ENCODE assay signal across 19 cellular contexts in the genomic region with DNA sequence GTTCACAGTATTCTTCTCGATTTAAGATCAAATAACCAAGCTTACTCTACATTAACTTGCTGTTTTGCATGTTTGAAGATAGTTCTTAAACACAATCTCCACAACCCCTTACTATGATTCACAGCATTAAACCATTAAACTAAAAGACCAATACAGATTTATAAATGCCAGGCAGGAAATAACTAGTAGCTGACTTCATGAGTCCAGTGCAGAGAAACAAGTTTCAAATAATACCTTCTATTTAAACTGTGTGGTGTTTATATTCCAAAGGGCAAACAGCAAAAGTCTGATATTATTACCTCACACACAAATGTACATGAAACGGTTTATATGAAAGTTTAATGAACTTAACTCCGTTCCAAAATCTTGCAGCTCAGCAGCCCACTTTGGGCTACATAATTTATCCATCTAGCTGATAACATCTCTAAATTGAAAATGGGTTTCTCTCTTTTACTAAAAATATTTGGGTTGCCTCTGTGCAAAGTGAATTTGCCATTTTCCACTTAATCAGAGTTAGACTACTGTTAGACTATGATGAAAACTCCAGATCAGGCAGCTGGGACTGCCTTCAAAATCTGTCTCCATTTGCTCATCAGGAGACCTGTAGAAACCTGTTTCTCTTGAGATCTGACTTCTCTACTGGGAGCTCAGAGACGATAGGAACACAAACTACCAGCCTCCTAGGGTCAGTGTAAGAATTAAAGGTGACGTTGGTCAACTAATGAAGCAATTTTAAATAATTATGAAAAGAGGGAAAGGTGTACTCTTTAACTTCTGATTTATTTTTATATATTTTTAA.
"Had no signal": no experiment of that assay in that cellular context is flagged by ENCODE, and none has a peak within 500 bp of the region (broad histone marks: within the 10 kb centered on the region; RNA-seq: fewer than 3 reads in every experiment).

No MANE protein-coding gene starts in this region.

- H3K36me3 ChIP-seq: esophagus muscularis mucosa, left ventricle myocardium inferior, ovary, sigmoid colon had no signal

- H3K27ac ChIP-seq: coronary artery, esophagus muscularis mucosa, left ventricle myocardium inferior, ovary, sigmoid colon had no signal

- H3K27ac Mint-ChIP-seq: activated CD4-positive, alpha-beta memory T cell treated with anti-CD3 and anti-CD28 coated beads, Interleukin-2, amount 10 ng/mL, durations not matched to agents 7 days and 5 days; activated naive CD4-positive, alpha-beta T cell treated with anti-CD3 and anti-CD28 coated beads for 36 hours; activated naive CD8-positive, alpha-beta T cell treated with anti-CD3 and anti-CD28 coated beads, Interleukin-2, amount 50 U/mL, for 24 hours; activated T-cell treated with anti-CD3 and anti-CD28 coated beads, Interleukin-2, amount 50 U/mL, for 24 hours; natural killer cell; T-cell had no signal

- ATAC-seq: activated naive CD8-positive, alpha-beta T cell treated with anti-CD3 and anti-CD28 coated beads, Interleukin-2, amount 50 U/mL, for 24 hours; natural killer cell; T-cell had no signal

- H3K4me3 ChIP-seq: coronary artery, esophagus muscularis mucosa, left ventricle myocardium inferior, ovary, sigmoid colon had no signal

- H3K4me3 Mint-ChIP-seq: activated CD4-positive, alpha-beta memory T cell treated with anti-CD3 and anti-CD28 coated beads, Interleukin-2, amount 10 ng/mL, durations not matched to agents 7 days and 5 days; activated naive CD4-positive, alpha-beta T cell treated with anti-CD3 and anti-CD28 coated beads for 36 hours; activated naive CD8-positive, alpha-beta T cell treated with anti-CD3 and anti-CD28 coated beads, Interleukin-2, amount 50 U/mL, for 24 hours; activated T-cell treated with anti-CD3 and anti-CD28 coated beads, Interleukin-2, amount 50 U/mL, for 24 hours; natural killer cell; T-cell had no signal

- H3K9me3 ChIP-seq: esophagus muscularis mucosa, left ventricle myocardium inferior, ovary, sigmoid colon had no signal

- H3K4me1 ChIP-seq: esophagus muscularis mucosa, left ventricle myocardium inferior had no signal

- DNase-seq: activated CD4-positive, alpha-beta memory T cell treated with anti-CD3 and anti-CD28 coated beads, Interleukin-2, amount 10 ng/mL, durations not matched to agents 7 days and 5 days; activated CD4-positive, alpha-beta T cell treated with anti-CD3 and anti-CD28 coated beads for 48 hours; activated CD4-positive, CD25-positive, alpha-beta regulatory T cell; activated naive CD4-positive, alpha-beta T cell treated with anti-CD3 and anti-CD28 coated beads for 36 hours; activated naive CD8-positive, alpha-beta T cell treated with anti-CD3 and anti-CD28 coated beads, Interleukin-2, amount 50 U/mL, for 24 hours; activated T-cell treated with anti-CD3 and anti-CD28 coated beads, Interleukin-2, amount 50 U/mL, for 24 hours; anterior cingulate cortex; left ventricle myocardium inferior; mesenchymal stem cell; natural killer cell; ovary; sigmoid colon; stimulated activated CD8-positive, alpha-beta memory T cell treated with anti-CD3 and anti-CD28 coated beads, Interleukin-4, amount 100 ng/mL, for 48 hours; stimulated activated naive CD4-positive, alpha-beta T cell; T-cell had no signal

- H3K27me3 Mint-ChIP-seq: activated CD4-positive, alpha-beta memory T cell treated with anti-CD3 and anti-CD28 coated beads, Interleukin-2, amount 10 ng/mL, durations not matched to agents 7 days and 5 days; activated T-cell treated with anti-CD3 and anti-CD28 coated beads, Interleukin-2, amount 50 U/mL, for 24 hours had no signal

- FAIRE-seq: endometrium, islet of Langerhans had no signal

- H3K9me3 Mint-ChIP-seq: activated naive CD4-positive, alpha-beta T cell treated with anti-CD3 and anti-CD28 coated beads for 36 hours; activated naive CD8-positive, alpha-beta T cell treated with anti-CD3 and anti-CD28 coated beads, Interleukin-2, amount 50 U/mL, for 24 hours; activated T-cell treated with anti-CD3 and anti-CD28 coated beads, Interleukin-2, amount 50 U/mL, for 24 hours had no signal

- H3K36me3 Mint-ChIP-seq: natural killer cell, T-cell had no signal

- H3K27me3 ChIP-seq: esophagus muscularis mucosa, ovary, sigmoid colon had no signal

- H3K4me1 Mint-ChIP-seq: activated CD4-positive, alpha-beta memory T cell treated with anti-CD3 and anti-CD28 coated beads, Interleukin-2, amount 10 ng/mL, durations not matched to agents 7 days and 5 days; activated naive CD8-positive, alpha-beta T cell treated with anti-CD3 and anti-CD28 coated beads, Interleukin-2, amount 50 U/mL, for 24 hours; natural killer cell; T-cell had no signal
